Comparison of ENCODE assay signal across 1 cellular context in the genomic region with DNA sequence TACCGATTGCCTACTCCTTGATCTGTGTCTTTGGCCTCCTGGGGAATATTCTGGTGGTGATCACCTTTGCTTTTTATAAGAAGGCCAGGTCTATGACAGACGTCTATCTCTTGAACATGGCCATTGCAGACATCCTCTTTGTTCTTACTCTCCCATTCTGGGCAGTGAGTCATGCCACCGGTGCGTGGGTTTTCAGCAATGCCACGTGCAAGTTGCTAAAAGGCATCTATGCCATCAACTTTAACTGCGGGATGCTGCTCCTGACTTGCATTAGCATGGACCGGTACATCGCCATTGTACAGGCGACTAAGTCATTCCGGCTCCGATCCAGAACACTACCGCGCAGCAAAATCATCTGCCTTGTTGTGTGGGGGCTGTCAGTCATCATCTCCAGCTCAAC.
TF ChIP-seq lines count a peak whose summit lies in the region.

No MANE protein-coding gene starts in this region.

TF ChIP-seq in SK-N-SH, 30 proteins besides CTCF, POLR2A, EP300 and RAD21 (continued from another document):
- TF ChIP-seq, protein P1, sequence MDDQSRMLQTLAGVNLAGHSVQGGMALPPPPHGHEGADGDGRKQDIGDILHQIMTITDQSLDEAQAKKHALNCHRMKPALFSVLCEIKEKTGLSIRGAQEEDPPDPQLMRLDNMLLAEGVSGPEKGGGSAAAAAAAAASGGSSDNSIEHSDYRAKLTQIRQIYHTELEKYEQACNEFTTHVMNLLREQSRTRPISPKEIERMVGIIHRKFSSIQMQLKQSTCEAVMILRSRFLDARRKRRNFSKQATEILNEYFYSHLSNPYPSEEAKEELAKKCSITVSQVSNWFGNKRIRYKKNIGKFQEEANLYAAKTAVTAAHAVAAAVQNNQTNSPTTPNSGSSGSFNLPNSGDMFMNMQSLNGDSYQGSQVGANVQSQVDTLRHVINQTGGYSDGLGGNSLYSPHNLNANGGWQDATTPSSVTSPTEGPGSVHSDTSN (IDR thresholded peaks at IDR 0.05) = no peak
- TF ChIP-seq USF1 (IDR thresholded peaks at IDR 0.05; ENCODE audit: borderline replicate concordance, low read depth) = no peak
- no peak for TF ChIP-seq RXRA (IDR thresholded peaks at IDR 0.05; ENCODE audit: borderline replicate concordance, low read depth)
